ENCODE assay signal across 18 cellular contexts in genomic region chr10:35440016-35440415, GRCh38.
DNase-seq lines count a peak whose midpoint lies in the region; ATAC-seq, FAIRE-seq and TF ChIP-seq lines count a peak whose summit lies in the region.
"Had no signal": no experiment of that assay in that cellular context is flagged by ENCODE, and none has a peak within 500 bp of the region (broad histone marks: within the 10 kb centered on the region; RNA-seq: fewer than 3 reads in every experiment).

No MANE protein-coding gene starts in this region.

- POLR2A ChIA-PET in activated CD8-positive, alpha-beta T cell treated with anti-CD3 and anti-CD28 coated beads for 36 hours (lab: Charles Lee) = no interaction called here
- POLR2A ChIA-PET in activated CD8-positive, alpha-beta T cell treated with anti-CD3 and anti-CD28 coated beads, Interleukin-2, amount 10 ng/mL, durations not matched to agents 7 days and 5 days (lab: Charles Lee) = interaction anchor here (0.8 kb wide), 1 partner anchor 134 kb away, joined by 4 read pairs; no protein-coding TSS in a partner anchor

- no peaks in the 10 kb centered on the region for H3K27me3 Mint-ChIP-seq in activated CD8-positive, alpha-beta T cell treated with anti-CD3 and anti-CD28 coated beads for 36 hours
- H3K27me3 Mint-ChIP-seq in activated CD8-positive, alpha-beta T cell treated with anti-CD3 and anti-CD28 coated beads, Interleukin-2, amount 10 ng/mL, durations not matched to agents 7 days and 5 days (ENCODE audit: low read depth) = no peaks in the 10 kb centered on the region

- peaks cover 53% of the 10 kb centered on the region for H3K9me3 Mint-ChIP-seq in activated CD8-positive, alpha-beta T cell treated with anti-CD3 and anti-CD28 coated beads for 36 hours
- H3K9me3 Mint-ChIP-seq in activated CD8-positive, alpha-beta T cell treated with anti-CD3 and anti-CD28 coated beads, Interleukin-2, amount 10 ng/mL, durations not matched to agents 7 days and 5 days (ENCODE audit: insufficient read depth) = peaks cover 46% of the 10 kb centered on the region

- no peaks in the 10 kb centered on the region for H3K36me3 ChIP-seq in pancreas

- no peaks in the 10 kb centered on the region for H3K27me3 ChIP-seq in pancreas
- H3K27me3 ChIP-seq: BLaER1 had no signal

- peaks cover 0 to 9% (median 0%) of the 10 kb centered on the region in 4 donors for H3K9me3 ChIP-seq in pancreas

- no peak overlapping the region for H3K4me3 Mint-ChIP-seq in activated CD8-positive, alpha-beta T cell treated with anti-CD3 and anti-CD28 coated beads for 36 hours
- no peak overlapping the region for H3K4me3 Mint-ChIP-seq in activated CD8-positive, alpha-beta T cell treated with anti-CD3 and anti-CD28 coated beads, Interleukin-2, amount 10 ng/mL, durations not matched to agents 7 days and 5 days

- CTCF ChIA-PET in activated CD8-positive, alpha-beta T cell treated with anti-CD3 and anti-CD28 coated beads for 36 hours (lab: Charles Lee) = interaction anchor here (1.3 to 1.4 kb wide), 2 partner anchors 22 to 91 kb away, joined by 3 read pairs; no protein-coding TSS in a partner anchor
- CTCF ChIA-PET in activated CD8-positive, alpha-beta T cell treated with anti-CD3 and anti-CD28 coated beads, Interleukin-2, amount 10 ng/mL, durations not matched to agents 7 days and 5 days (lab: Charles Lee) = no interaction called here

- no peak for TF ChIP-seq CTCF in activated CD8-positive, alpha-beta T cell treated with anti-CD3 and anti-CD28 coated beads for 36 hours (IDR thresholded peaks at IDR 0.05)
- TF ChIP-seq CTCF in pancreas (IDR thresholded peaks at IDR 0.05) = no peak

- H3K4me1 Mint-ChIP-seq in activated CD8-positive, alpha-beta T cell treated with anti-CD3 and anti-CD28 coated beads for 36 hours (ENCODE audit: low read depth) = peaks cover 34% of the 10 kb centered on the region
- H3K4me1 Mint-ChIP-seq in activated CD8-positive, alpha-beta T cell treated with anti-CD3 and anti-CD28 coated beads, Interleukin-2, amount 10 ng/mL, durations not matched to agents 7 days and 5 days (ENCODE audit: low read depth) = peaks cover 20% of the 10 kb centered on the region

- no peak overlapping the region for H3K27ac ChIP-seq in pancreas
- H3K27ac ChIP-seq: BLaER1 had no signal

- ATAC-seq in activated CD8-positive, alpha-beta T cell treated with anti-CD3 and anti-CD28 coated beads for 36 hours = no peak
- no peak for ATAC-seq in activated CD8-positive, alpha-beta T cell treated with anti-CD3 and anti-CD28 coated beads, Interleukin-2, amount 10 ng/mL, durations not matched to agents 7 days and 5 days
- ATAC-seq in left ventricle myocardium superior (peak; percentile 21), Right ventricle myocardium inferior (no peak), pancreas (peak in 3 of 4 donors; percentile 28 to 61 (median 51)), HG03571 (IDR thresholded peaks at IDR 0.05; ENCODE audit: unreplicated experiment) (no peak), HG02763 (IDR thresholded peaks at IDR 0.05; ENCODE audit: unreplicated experiment) (no peak)

- intact Hi-C loops in activated CD8-positive, alpha-beta T cell treated with anti-CD3 and anti-CD28 coated beads for 36 hours (cut with micrococcal nuclease) = no loop called here
- intact Hi-C loops in left ventricle myocardium superior (cut with micrococcal nuclease) (no loop called here), Right ventricle myocardium inferior (cut with DNase I) (no loop called here), pancreas (cut with DNase I) (no loop called here)

- no peak for FAIRE-seq in pancreas (lab: Jason Lieb, UNC)
- FAIRE-seq: GM12892, GM19239 had no signal

- no peak overlapping the region for H3K4me3 ChIP-seq in pancreas
- H3K4me3 ChIP-seq: BLaER1 had no signal

- peaks cover 3 to 9% (median 9%) of the 10 kb centered on the region in 3 donors for H3K4me1 ChIP-seq in pancreas
- H3K4me1 ChIP-seq: Caco-2 had no signal

- H3K27ac Mint-ChIP-seq in activated CD8-positive, alpha-beta T cell treated with anti-CD3 and anti-CD28 coated beads for 36 hours = peak overlapping the region; percentile 8
- H3K27ac Mint-ChIP-seq in activated CD8-positive, alpha-beta T cell treated with anti-CD3 and anti-CD28 coated beads, Interleukin-2, amount 10 ng/mL, durations not matched to agents 7 days and 5 days = no peak overlapping the region

- H3K36me3 Mint-ChIP-seq in activated CD8-positive, alpha-beta T cell treated with anti-CD3 and anti-CD28 coated beads for 36 hours (ENCODE audit: low read depth) = peaks cover 66% of the 10 kb centered on the region
- H3K36me3 Mint-ChIP-seq in activated CD8-positive, alpha-beta T cell treated with anti-CD3 and anti-CD28 coated beads, Interleukin-2, amount 10 ng/mL, durations not matched to agents 7 days and 5 days (ENCODE audit: low read depth) = peaks cover 62% of the 10 kb centered on the region

- no peak for DNase-seq in activated CD8-positive, alpha-beta T cell treated with anti-CD3 and anti-CD28 coated beads for 36 hours
- no peak for DNase-seq in activated CD8-positive, alpha-beta T cell treated with anti-CD3 and anti-CD28 coated beads, Interleukin-2, amount 10 ng/mL, durations not matched to agents 7 days and 5 days
- DNase-seq in left ventricle myocardium superior (no peak), Right ventricle myocardium inferior (ENCODE audit: missing footprints) (no peak), pancreas (no peak), GM19240 (ENCODE audit: insufficient read length, low spot score) (no peak)
- DNase-seq: 8988T; AML-193; Caco-2; CD8-positive, alpha-beta memory T cell; DND-41; GDM1; HCEC 1CT had no signal

- 26 to 30% methylated on average over 2 of the region's 2 CpGs for WGBS in pancreas, 2 donors

Comparison
In these comparisons a context has a peak if more than half of its experiments do, and no peak if none do; other contexts are left out.
1. ATAC-seq: peak in left ventricle myocardium superior (single experiment) and pancreas (3 of 4); none in activated CD8-positive, alpha-beta T cell treated with anti-CD3 and anti-CD28 coated beads for 36 hours (single experiment), activated CD8-positive, alpha-beta T cell treated with anti-CD3 and anti-CD28 coated beads, Interleukin-2, amount 10 ng/mL, durations not matched to agents 7 days and 5 days (single experiment), Right ventricle myocardium inferior (single experiment), HG03571 (single experiment) and HG02763 (single experiment).